In the genomic region with DNA sequence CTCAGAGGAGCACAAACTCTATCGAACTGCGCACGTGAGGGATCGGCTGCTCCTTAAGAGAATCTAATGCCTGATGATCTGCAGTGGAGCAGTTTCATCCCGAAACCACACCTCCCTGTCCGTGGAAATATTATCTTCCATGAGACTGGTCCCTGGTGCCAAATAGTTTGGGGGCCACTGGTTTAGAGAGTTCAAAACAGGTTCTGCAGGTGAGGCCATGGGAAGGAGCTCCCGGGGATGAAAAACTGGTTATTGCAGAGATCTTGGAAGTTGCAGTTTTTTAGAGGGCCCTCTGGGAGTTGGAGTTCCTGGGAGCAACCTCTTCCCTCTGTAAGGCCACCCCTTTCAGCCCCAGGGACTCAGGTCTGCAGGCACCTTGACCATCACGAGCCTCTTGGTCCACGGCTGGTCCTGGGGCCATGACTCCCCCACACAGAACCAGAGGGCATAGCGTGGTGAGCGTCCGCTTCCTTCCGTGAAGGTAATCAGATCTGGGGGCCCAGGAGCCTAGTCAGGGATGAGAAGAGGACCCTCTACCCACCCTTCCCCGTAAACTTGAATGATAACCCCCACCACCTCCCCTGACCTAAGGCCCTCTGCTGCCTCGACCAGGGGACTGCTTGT, we compare ENCODE assay signal across 18 cellular contexts.
"Had no signal": no experiment of that assay in that cellular context is flagged by ENCODE, and none has a peak within 500 bp of the region (broad histone marks: within the 10 kb centered on the region; RNA-seq: fewer than 3 reads in every experiment).

No MANE protein-coding gene starts in this region.

- H3K27me3 ChIP-seq: right atrium auricular region, tibial artery, uterus had no signal

- H3K9me3 ChIP-seq: prostate gland, right atrium auricular region, tibial artery, uterus had no signal

- H3K27ac ChIP-seq: prostate gland, right atrium auricular region, tibial artery, uterus had no signal

- H3K4me3 ChIP-seq: lung, prostate gland, right atrium auricular region, tibial artery, uterus had no signal

- H3K9me3 Mint-ChIP-seq: activated CD4-positive, alpha-beta memory T cell treated with anti-CD3 and anti-CD28 coated beads, Interleukin-2, amount 10 ng/mL, durations not matched to agents 7 days and 5 days; activated naive CD4-positive, alpha-beta T cell treated with anti-CD3 and anti-CD28 coated beads for 36 hours; activated naive CD8-positive, alpha-beta T cell treated with anti-CD3 and anti-CD28 coated beads, Interleukin-2, amount 50 U/mL, for 24 hours; activated T-helper 2 cell treated with anti-CD3 and anti-CD28 coated beads, Interferon-gamma antibody, Interleukin-2, Interleukin-4, amounts not matched to agents 10 μg/mL and 5 μg/mL and 100 μg/mL, durations not matched to agents 14 hours and 24 hours and 36 hours; T-helper 2 cell treated with Interferon-gamma antibody and Interleukin-4, amounts not matched to agents 5 μg/mL and 100 μg/mL, for 36 hours had no signal

- H3K27ac Mint-ChIP-seq: activated CD4-positive, alpha-beta memory T cell treated with anti-CD3 and anti-CD28 coated beads, Interleukin-2, amount 10 ng/mL, durations not matched to agents 7 days and 5 days; activated CD4-positive, alpha-beta T cell treated with anti-CD3 and anti-CD28 coated beads for 36 hours; activated CD8-positive, alpha-beta memory T cell treated with anti-CD3 and anti-CD28 coated beads, Interleukin-2, amount 10 ng/mL, durations not matched to agents 7 days and 5 days; activated naive CD8-positive, alpha-beta T cell treated with anti-CD3 and anti-CD28 coated beads, Interleukin-2, amount 50 U/mL, for 24 hours; activated T-helper 2 cell treated with anti-CD3 and anti-CD28 coated beads, Interferon-gamma antibody, Interleukin-2, Interleukin-4, amounts not matched to agents 10 μg/mL and 5 μg/mL and 100 μg/mL, durations not matched to agents 14 hours and 24 hours and 36 hours; T-helper 2 cell treated with Interferon-gamma antibody and Interleukin-4, amounts not matched to agents 5 μg/mL and 100 μg/mL, for 36 hours; WTC11 had no signal

- DNase-seq: activated T-cell treated with anti-CD3 and anti-CD28 coated beads, Interleukin-2, amount 50 U/mL, for 1 hour; cortex of kidney; left cardiac atrium; stimulated activated CD4-positive, alpha-beta T cell treated with anti-CD3 and anti-CD28 coated beads, Interleukin-2, amount 100 ng/mL, for 24 hours; stimulated activated naive CD8-positive, alpha-beta T cell treated with anti-CD3 and anti-CD28 coated beads, Interleukin-15, Interleukin-2, amounts not matched to agents 100 U/mL and 50 U/mL, for 24 hours; tibial artery; uterus had no signal

- H3K36me3 ChIP-seq: uterus had no signal

- H3K4me3 Mint-ChIP-seq: activated CD4-positive, alpha-beta memory T cell treated with anti-CD3 and anti-CD28 coated beads, Interleukin-2, amount 10 ng/mL, durations not matched to agents 7 days and 5 days; activated CD4-positive, alpha-beta T cell treated with anti-CD3 and anti-CD28 coated beads for 36 hours; activated CD8-positive, alpha-beta memory T cell treated with anti-CD3 and anti-CD28 coated beads, Interleukin-2, amount 10 ng/mL, durations not matched to agents 7 days and 5 days; activated naive CD4-positive, alpha-beta T cell treated with anti-CD3 and anti-CD28 coated beads for 36 hours; activated naive CD8-positive, alpha-beta T cell treated with anti-CD3 and anti-CD28 coated beads, Interleukin-2, amount 50 U/mL, for 24 hours; T-helper 2 cell treated with Interferon-gamma antibody and Interleukin-4, amounts not matched to agents 5 μg/mL and 100 μg/mL, for 36 hours; WTC11 had no signal

- H3K27me3 Mint-ChIP-seq: activated CD4-positive, alpha-beta memory T cell treated with anti-CD3 and anti-CD28 coated beads, Interleukin-2, amount 10 ng/mL, durations not matched to agents 7 days and 5 days; activated CD4-positive, alpha-beta T cell treated with anti-CD3 and anti-CD28 coated beads for 36 hours; activated CD8-positive, alpha-beta memory T cell treated with anti-CD3 and anti-CD28 coated beads, Interleukin-2, amount 10 ng/mL, durations not matched to agents 7 days and 5 days; activated naive CD8-positive, alpha-beta T cell treated with anti-CD3 and anti-CD28 coated beads, Interleukin-2, amount 50 U/mL, for 24 hours had no signal

- H3K4me1 ChIP-seq: prostate gland, uterus had no signal
